12 cellular contexts compared by ENCODE assay signal in genomic region chr4:40887690-40888089, GRCh38.
DNase-seq lines count a peak whose midpoint lies in the region; ATAC-seq, FAIRE-seq and TF ChIP-seq lines count a peak whose summit lies in the region.
"Had no signal": no experiment of that assay in that cellular context is flagged by ENCODE, and none has a peak within 500 bp of the region (broad histone marks: within the 10 kb centered on the region; RNA-seq: fewer than 3 reads in every experiment).

No MANE protein-coding gene starts in this region.

- POLR2A ChIA-PET in K562 (lab: Yijun Ruan, JAX): interaction anchor here (0.6 kb wide), 1 partner anchor 80 kb away, joined by 3 read pairs; no protein-coding TSS in a partner anchor

- in situ Hi-C loops in K562 (cut with MboI) (no loop called here), G401 (cut with HindIII; ENCODE audit: low sequenced_read_pairs) (no loop called here)

- TF ChIP-seq CTCF in K562 (IDR thresholded peaks at IDR 0.05 in 2 of 3, conservative IDR thresholded peaks at IDR 0.05 in 1 of 3; ENCODE audit: insufficient read depth in 2 of 3, low read depth in 1 of 3, low read length in 3 of 3): no peak
- TF ChIP-seq CTCF in left lung (IDR thresholded peaks at IDR 0.05): no peak
- TF ChIP-seq CTCF in mucosa of descending colon (IDR thresholded peaks at IDR 0.05): no peak

- H3K4me2 ChIP-seq in K562 (ENCODE audit: insufficient read depth, low read length): no peak overlapping the region

- H3K4me3 ChIP-seq in K562: no peak overlapping the region
- no peak overlapping the region for H3K4me3 ChIP-seq in left lung
- H3K4me3 ChIP-seq in mucosa of descending colon: no peak overlapping the region

- no peak for TF ChIP-seq POLR2A in K562 (conservative IDR thresholded peaks at IDR 0.05)

- no peak for TF ChIP-seq RAD21 in K562 (CRISPR knock-in tag; conservative IDR thresholded peaks at IDR 0.05 in 1 of 2, IDR thresholded peaks at IDR 0.05 in 1 of 2)

- FAIRE-seq in K562 (lab: Jason Lieb, UNC): no peak

- TF ChIP-seq EP300 in K562 (IDR thresholded peaks at IDR 0.05; ENCODE audit: low read length): no peak

- 2% methylated on average over 9 of the region's 9 CpGs for WGBS in K562 (ENCODE audit: insufficient coverage, low coverage, missing lambda C conversion rate)

- no peak overlapping the region for H3K9ac ChIP-seq in K562 (ENCODE audit: insufficient read depth in 1 of 2, low read depth in 2 of 2, low read length in 2 of 2)

- DNase-seq in stimulated activated CD4-positive, alpha-beta T cell treated with anti-CD3 and anti-CD28 coated beads, Interleukin-1b, Interleukin-23, amount 100 ng/mL, for 48 hours: peak; percentile 14
- no peak for DNase-seq in stimulated activated CD4-positive, alpha-beta T cell treated with anti-CD3 and anti-CD28 coated beads, Interleukin-2, amount 100 ng/mL, for 24 hours
- DNase-seq in K562 (ENCODE audit: extremely low read depth in 1 of 4, low spot score in 3 of 4) (no peak), left lung (no peak), NCI-H446 treated with DMSO at 0.1 percent for 48 hours (lab: John Stamatoyannopoulos, UW) (no peak), dermis blood vessel endothelial cell (no peak), G401 (ENCODE audit: low spot score) (no peak), mucosa of descending colon (no peak)
- DNase-seq: amniotic stem cell; NCI-H2029 treated with DMSO at 0.1 percent for 48 hours; stimulated activated naive CD8-positive, alpha-beta T cell treated with anti-CD3 and anti-CD28 coated beads, Interleukin-15, amount 100 ng/mL, for 72 hours had no signal

- no peaks in the 10 kb centered on the region for H3K79me2 ChIP-seq in K562 (ENCODE audit: control insufficient read depth, insufficient read depth, low read length)

- CTCF ChIA-PET in K562 (lab: Yijun Ruan, JAX; ENCODE audit: low intra/inter-chr PET ratio): no interaction called here

- no peak overlapping the region for H2AFZ ChIP-seq in K562 (ENCODE audit: low read depth, low read length)

- no peaks in the 10 kb centered on the region for H3K36me3 ChIP-seq in K562 (ENCODE audit: control insufficient read depth, insufficient read depth, low read length)
- H3K36me3 ChIP-seq in left lung: peaks cover 0 to 28% of the 10 kb centered on the region in 2 donors
- no peaks in the 10 kb centered on the region for H3K36me3 ChIP-seq in mucosa of descending colon (ENCODE audit: low read depth)

- intact Hi-C loops in K562 (cut with micrococcal nuclease): no loop called here
- intact Hi-C loops in left lung (cut with DNase I): no loop called here
- intact Hi-C loops in mucosa of descending colon (cut with DNase I, micrococcal nuclease): no loop called here

- ATAC-seq in K562: no peak
- peak; percentile 82 for ATAC-seq in left lung
- no peak for ATAC-seq in mucosa of descending colon
- ATAC-seq: SK-N-SH treated with all-trans-retinoic acid at 6 μM for 48 hours; stimulated activated naive CD8-positive, alpha-beta T cell treated with anti-CD3 and anti-CD28 coated beads, Interleukin-15, amount 100 ng/mL, for 72 hours had no signal

- H3K9me3 ChIP-seq in K562 (replicated peaks; ENCODE audit: control insufficient read depth, insufficient read depth, low read depth, low read length): no peaks in the 10 kb centered on the region
- H3K9me3 ChIP-seq in left lung: no peaks in the 10 kb centered on the region
- H3K9me3 ChIP-seq in mucosa of descending colon: no peaks in the 10 kb centered on the region

- BruUV-seq in K562 (replicated peaks; lab: Mats Ljungman, UMichigan): no TSS peak

- H3K27ac ChIP-seq in K562 (ENCODE audit: extremely low read depth, low read depth, low read length) (no peak overlapping the region), left lung (peak overlapping the region in 1 of 2 donors; percentile 3)

- H4K20me1 ChIP-seq in K562 (replicated peaks; ENCODE audit: control insufficient read depth, insufficient read depth, low read length): no peaks in the 10 kb centered on the region

- H3K4me1 ChIP-seq in K562 (replicated peaks in 1 of 2; ENCODE audit: control insufficient read depth in 2 of 2, insufficient read depth in 2 of 2, low read length in 2 of 2) (no peaks in the 10 kb centered on the region), left lung (no peaks in the 10 kb centered on the region), mucosa of descending colon (ENCODE audit: low read depth) (no peaks in the 10 kb centered on the region)

- H3K27me3 ChIP-seq in K562 (ENCODE audit: control insufficient read depth in 2 of 2, insufficient read depth in 2 of 2, low read length in 2 of 2) (peaks cover 29 to 42% of the 10 kb centered on the region in 2 experiments), left lung (no peaks in the 10 kb centered on the region)

- H3K9me1 ChIP-seq in K562 (ENCODE audit: control insufficient read depth, insufficient read depth, low read length): no peaks in the 10 kb centered on the region

TF ChIP-seq in K562, 482 proteins besides CTCF, POLR2A, EP300 and RAD21 (continues in another document):
- no peak for TF ChIP-seq NONO (IDR thresholded peaks at IDR 0.05; ENCODE audit: low read depth in 2 of 2, low read length in 1 of 2)
- peak; percentile 51; the same call in 1 of the 2 replicates for TF ChIP-seq TOE1 (IDR thresholded peaks at IDR 0.05; ENCODE audit: borderline replicate concordance)
- TF ChIP-seq TOE1 (CRISPR knock-in tag; IDR thresholded peaks at IDR 0.05; ENCODE audit: borderline replicate concordance, low read depth): no peak
- TF ChIP-seq ZNF589 (CRISPR knock-in tag; IDR thresholded peaks at IDR 0.05; ENCODE audit: low read depth): no peak
- no peak for TF ChIP-seq ARHGAP35 (IDR thresholded peaks at IDR 0.05; ENCODE audit: partially characterized antibody)
- TF ChIP-seq HNRNPH1 (optimal IDR thresholded peaks at IDR 0.05; ENCODE audit: low read depth, low read length): no peak
- peak; percentile 93 for TF ChIP-seq TFE3 (CRISPR knock-in tag; IDR thresholded peaks at IDR 0.05)
- TF ChIP-seq USF2 (CRISPR knock-in tag; IDR thresholded peaks at IDR 0.05): peak; percentile 45
- TF ChIP-seq E2F8 (IDR thresholded peaks at IDR 0.05; ENCODE audit: low read depth, partially characterized antibody): no peak
- TF ChIP-seq HMGN3 (IDR thresholded peaks at IDR 0.05; ENCODE audit: borderline replicate concordance, extremely low read depth, insufficient read length, low read depth, low read length): no peak
- peak; percentile 47 for TF ChIP-seq CBFA2T2 (conservative IDR thresholded peaks at IDR 0.05)
- no peak for TF ChIP-seq ATF4 (CRISPR knock-in tag; IDR thresholded peaks at IDR 0.05)
- TF ChIP-seq RAD51 (IDR thresholded peaks at IDR 0.05; ENCODE audit: borderline replicate concordance, low read depth): peak; percentile 84
- TF ChIP-seq USF1 (CRISPR knock-in tag; IDR thresholded peaks at IDR 0.05): 0 out of 2 replicates have a peak, but pooled peaks have one; percentile 25
